In genomic region chr4:68808060-68808459, GRCh38 we compare ENCODE assay signal across 33 cellular contexts. TPM values are rescaled to one million over a fixed set of nuclear protein-coding genes. Genes with fewer than 3 reads are reported as not detected.
"Had no signal": no experiment of that assay in that cellular context is flagged by ENCODE, and none has a peak within 500 bp of the region (broad histone marks: within the 10 kb centered on the region; RNA-seq: fewer than 3 reads in every experiment).

No MANE protein-coding gene starts in this region.

- H3K4me3 Mint-ChIP-seq: stimulated activated effector memory CD8-positive, alpha-beta T cell treated with anti-CD3 and anti-CD28 coated beads, Interleukin-12 subunit alpha, Interleukin-12 subunit beta, amount 100 ng/mL, for 72 hours; stimulated activated memory B cell treated with anti-CD40 and anti-IgM and Interleukin-4, amounts not matched to agents 10 μg/mL and 1 μg/mL and 100 μg/mL, for 72 hours; stimulated activated naive B cell treated with anti-CD40 and anti-IgM and Interleukin-4, amounts not matched to agents 10 μg/mL and 1 μg/mL and 100 μg/mL, for 72 hours; stimulated activated naive CD8-positive, alpha-beta T cell treated with anti-CD3 and anti-CD28 coated beads, Interleukin-15, amount 100 ng/mL, for 72 hours; stimulated activated naive CD8-positive, alpha-beta T cell treated with anti-CD3 and anti-CD28 coated beads, Interleukin-15, Interleukin-2, amounts not matched to agents 100 ng/mL and 50 ng/mL, for 24 hours; type B pancreatic cell had no signal

- H3K4me3 ChIP-seq: stomach, suprapubic skin, testis, thoracic aorta, thyroid gland, tibial artery, tibial nerve, transverse colon, upper lobe of left lung, upper lobe of right lung, uterus, vagina had no signal

- H3K27me3 Mint-ChIP-seq: stimulated activated memory B cell treated with anti-CD40 and anti-IgM and Interleukin-4, amounts not matched to agents 10 μg/mL and 1 μg/mL and 100 μg/mL, for 72 hours; stimulated activated naive B cell treated with anti-CD40 and anti-IgM and Interleukin-4, amounts not matched to agents 10 μg/mL and 1 μg/mL and 100 μg/mL, for 72 hours; stimulated activated naive CD8-positive, alpha-beta T cell treated with anti-CD3 and anti-CD28 coated beads, Interleukin-15, amount 100 ng/mL, for 72 hours; stimulated activated naive CD8-positive, alpha-beta T cell treated with anti-CD3 and anti-CD28 coated beads, Interleukin-15, Interleukin-2, amounts not matched to agents 100 ng/mL and 50 ng/mL, for 24 hours; type B pancreatic cell had no signal

- H3K4me1 ChIP-seq: stomach, suprapubic skin, testis, thyroid gland, tibial artery, tibial nerve, transverse colon, upper lobe of left lung, upper lobe of right lung, uterus, vagina had no signal

- H3K4me1 Mint-ChIP-seq: stimulated activated effector memory CD8-positive, alpha-beta T cell treated with anti-CD3 and anti-CD28 coated beads, Interleukin-12 subunit alpha, Interleukin-12 subunit beta, amount 100 ng/mL, for 72 hours; stimulated activated memory B cell treated with anti-CD40 and anti-IgM and Interleukin-4, amounts not matched to agents 10 μg/mL and 1 μg/mL and 100 μg/mL, for 72 hours; stimulated activated naive B cell treated with anti-CD40 and anti-IgM and Interleukin-4, amounts not matched to agents 10 μg/mL and 1 μg/mL and 100 μg/mL, for 72 hours; stimulated activated naive CD8-positive, alpha-beta T cell treated with anti-CD3 and anti-CD28 coated beads, Interleukin-15, amount 100 ng/mL, for 72 hours had no signal

- FAIRE-seq: urothelium cell line had no signal

- H3K27ac Mint-ChIP-seq: stimulated activated effector memory CD8-positive, alpha-beta T cell treated with anti-CD3 and anti-CD28 coated beads, Interleukin-12 subunit alpha, Interleukin-12 subunit beta, amount 100 ng/mL, for 72 hours; stimulated activated memory B cell treated with anti-CD40 and anti-IgM and Interleukin-4, amounts not matched to agents 10 μg/mL and 1 μg/mL and 100 μg/mL, for 72 hours; stimulated activated naive B cell treated with anti-CD40 and anti-IgM and Interleukin-4, amounts not matched to agents 10 μg/mL and 1 μg/mL and 100 μg/mL, for 72 hours; stimulated activated naive CD8-positive, alpha-beta T cell treated with anti-CD3 and anti-CD28 coated beads, Interleukin-15, amount 100 ng/mL, for 72 hours; stimulated activated naive CD8-positive, alpha-beta T cell treated with anti-CD3 and anti-CD28 coated beads, Interleukin-15, Interleukin-2, amounts not matched to agents 100 ng/mL and 50 ng/mL, for 24 hours; type B pancreatic cell had no signal

- DNase-seq: stimulated activated CD4-positive, alpha-beta T cell treated with anti-CD3 and anti-CD28 coated beads, Interleukin-2, amount 100 ng/mL, for 48 hours; stimulated activated CD4-positive, alpha-beta T cell treated with anti-CD3 and anti-CD28 coated beads, Interleukin-4, amount 100 ng/mL, for 1 hour; stimulated activated CD4-positive, alpha-beta T cell treated with anti-CD3 and anti-CD28 coated beads, Interleukin-4, amount 100 ng/mL, for 24 hours; stimulated activated CD4-positive, alpha-beta T cell treated with anti-CD3 and anti-CD28 coated beads, Interleukin-4, amount 100 ng/mL, for 4 hours; stimulated activated CD8-positive, alpha-beta memory T cell treated with anti-CD3 and anti-CD28 coated beads, Interleukin-4, amount 100 ng/mL, for 48 hours; stimulated activated naive B cell treated with anti-CD40 and anti-IgM and Interleukin-4, amounts not matched to agents 10 μg/mL and 1 μg/mL and 100 μg/mL, for 72 hours; stimulated activated naive CD4-positive, alpha-beta T cell; stimulated activated naive CD4-positive, alpha-beta T cell treated with Interleukin-2 at 50 U/mL for 16 hours; stimulated activated naive CD8-positive, alpha-beta T cell treated with anti-CD3 and anti-CD28 coated beads, Interleukin-15, amount 100 ng/mL, for 72 hours; stimulated activated naive CD8-positive, alpha-beta T cell treated with anti-CD3 and anti-CD28 coated beads, Interleukin-15, Interleukin-2, amounts not matched to agents 100 U/mL and 50 U/mL, for 24 hours; stomach; substantia nigra; testis; thyroid gland; tibial artery; transverse colon; trophoblast cell; upper lobe of left lung; upper lobe of right lung; uterus had no signal

- H3K36me3 ChIP-seq: stomach, suprapubic skin, thoracic aorta, thyroid gland, tibial artery, tibial nerve, transverse colon, upper lobe of left lung, upper lobe of right lung, uterus, vagina had no signal

- ATAC-seq: stimulated activated effector memory CD8-positive, alpha-beta T cell treated with anti-CD3 and anti-CD28 coated beads, Interleukin-12 subunit alpha, Interleukin-12 subunit beta, amount 100 ng/mL, for 72 hours; stimulated activated memory B cell treated with anti-CD40 and anti-IgM and Interleukin-4, amounts not matched to agents 10 μg/mL and 1 μg/mL and 100 μg/mL, for 72 hours; stimulated activated naive B cell treated with anti-CD40 and anti-IgM and Interleukin-4, amounts not matched to agents 10 μg/mL and 1 μg/mL and 100 μg/mL, for 72 hours; stimulated activated naive CD8-positive, alpha-beta T cell treated with anti-CD3 and anti-CD28 coated beads, Interleukin-15, amount 100 ng/mL, for 72 hours; stimulated activated naive CD8-positive, alpha-beta T cell treated with anti-CD3 and anti-CD28 coated beads, Interleukin-15, Interleukin-2, amounts not matched to agents 100 U/mL and 50 U/mL, for 24 hours; upper lobe of right lung had no signal

- H3K27ac ChIP-seq: stomach, suprapubic skin, testis, thoracic aorta, thyroid gland, tibial artery, tibial nerve, transverse colon, upper lobe of left lung, upper lobe of right lung, uterus, vagina had no signal

- H3K9me3 Mint-ChIP-seq: stimulated activated naive CD8-positive, alpha-beta T cell treated with anti-CD3 and anti-CD28 coated beads, Interleukin-15, amount 100 ng/mL, for 72 hours had no signal

- H3K36me3 Mint-ChIP-seq: stimulated activated effector memory CD8-positive, alpha-beta T cell treated with anti-CD3 and anti-CD28 coated beads, Interleukin-12 subunit alpha, Interleukin-12 subunit beta, amount 100 ng/mL, for 72 hours; stimulated activated memory B cell treated with anti-CD40 and anti-IgM and Interleukin-4, amounts not matched to agents 10 μg/mL and 1 μg/mL and 100 μg/mL, for 72 hours; stimulated activated naive B cell treated with anti-CD40 and anti-IgM and Interleukin-4, amounts not matched to agents 10 μg/mL and 1 μg/mL and 100 μg/mL, for 72 hours; type B pancreatic cell had no signal

- H3K9me3 ChIP-seq: stomach, testis, thoracic aorta, thyroid gland, tibial artery, tibial nerve, transverse colon, upper lobe of left lung, upper lobe of right lung, uterus, vagina had no signal

- H3K27me3 ChIP-seq: stomach, suprapubic skin, testis, thyroid gland, tibial artery, tibial nerve, transverse colon, upper lobe of left lung, upper lobe of right lung, uterus, vagina had no signal

RNA-seq across cellular contexts. Expression of gene UGT2B10, which starts 7.7 kb away (rescaled TPM):
- total RNA-seq: subcutaneous adipose tissue, suprapubic skin, temporal lobe, testis, thoracic aorta, thyroid gland, tibial nerve, upper lobe of right lung, ureter, urinary bladder, uterus, vagina had no signal
- polyA plus RNA-seq: stomach had no signal
